1 cellular context compared by ENCODE assay signal in the genomic region with DNA sequence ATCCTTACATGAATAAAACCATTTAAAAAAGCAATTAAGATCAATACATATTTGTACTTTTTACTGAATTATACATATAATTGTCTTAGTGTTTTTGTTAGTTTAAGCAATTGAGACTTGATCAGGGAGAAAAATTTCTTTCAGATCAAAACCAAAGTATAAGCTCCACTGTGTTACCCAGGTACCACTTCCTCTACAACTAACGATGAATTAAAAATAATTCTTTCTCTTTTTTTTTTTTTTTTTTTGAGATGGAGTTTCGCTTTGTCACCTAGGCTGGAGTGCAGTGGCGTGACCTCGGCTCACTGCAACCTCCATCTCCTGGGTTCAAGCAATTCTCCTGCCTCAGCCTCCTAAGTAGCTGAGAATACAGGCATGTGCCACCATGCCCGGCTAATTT.
TF ChIP-seq lines count a peak whose summit lies in the region.

No MANE protein-coding gene starts in this region.

TF ChIP-seq in IMR-90, 13 proteins besides CTCF, POLR2A, EP300 and RAD21:
- TF ChIP-seq, protein P1, sequence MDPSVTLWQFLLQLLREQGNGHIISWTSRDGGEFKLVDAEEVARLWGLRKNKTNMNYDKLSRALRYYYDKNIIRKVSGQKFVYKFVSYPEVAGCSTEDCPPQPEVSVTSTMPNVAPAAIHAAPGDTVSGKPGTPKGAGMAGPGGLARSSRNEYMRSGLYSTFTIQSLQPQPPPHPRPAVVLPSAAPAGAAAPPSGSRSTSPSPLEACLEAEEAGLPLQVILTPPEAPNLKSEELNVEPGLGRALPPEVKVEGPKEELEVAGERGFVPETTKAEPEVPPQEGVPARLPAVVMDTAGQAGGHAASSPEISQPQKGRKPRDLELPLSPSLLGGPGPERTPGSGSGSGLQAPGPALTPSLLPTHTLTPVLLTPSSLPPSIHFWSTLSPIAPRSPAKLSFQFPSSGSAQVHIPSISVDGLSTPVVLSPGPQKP (IDR thresholded peaks at IDR 0.05; ENCODE audit: borderline replicate concordance, low read depth, low read length) = no peak
- TF ChIP-seq MAFK (IDR thresholded peaks at IDR 0.05; ENCODE audit: low read depth, low read length) = no peak
